In the genomic region with DNA sequence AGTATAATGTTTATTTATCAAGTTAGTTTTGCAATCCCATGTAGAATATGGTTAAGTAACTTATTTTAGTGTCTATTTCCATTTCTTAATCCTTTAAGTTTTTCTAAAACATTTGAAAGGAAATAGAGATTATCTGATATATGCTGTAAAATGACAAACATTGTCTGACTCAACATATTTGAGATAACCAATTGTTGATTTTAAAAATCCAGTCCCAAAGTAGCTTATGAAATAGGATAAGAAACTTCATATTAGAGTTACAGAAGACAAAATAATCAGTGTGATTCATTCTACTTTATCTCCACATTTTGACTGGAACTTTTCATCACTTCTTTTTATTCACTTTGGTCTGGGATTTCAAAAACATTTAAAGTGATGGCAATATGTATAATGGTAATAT, we compare ENCODE assay signal across 18 cellular contexts.
DNase-seq lines count a peak whose midpoint lies in the region; TF ChIP-seq lines count a peak whose summit lies in the region.
"Had no signal": no experiment of that assay in that cellular context is flagged by ENCODE, and none has a peak within 500 bp of the region (broad histone marks: within the 10 kb centered on the region; RNA-seq: fewer than 3 reads in every experiment).

No MANE protein-coding gene starts in this region.

- in situ Hi-C loops in brain microvascular endothelial cell (cut with HindIII; ENCODE audit: low pct_ligation_motif_present, low sequenced_read_pairs), result no loop called here
- in situ Hi-C loops in GM13977 (cut with MboI; ENCODE audit: low pct_unique_long_range_greater_than_20kb, low sequenced_read_pairs, unreplicated experiment), result no loop called here

- CTCF ChIA-PET in HEK293 (lab: Yijun Ruan, JAX), result no interaction called here

- no peak for DNase-seq in brain microvascular endothelial cell
- DNase-seq in hepatic stellate cell (ENCODE audit: low spot score), result peak; percentile 21
- peak; percentile 9 for DNase-seq in stromal cell of bone marrow (ENCODE audit: low read depth)
- no peak for DNase-seq in amygdala (lab: John Stamatoyannopoulos, UW)
- no peak for DNase-seq in stimulated activated naive CD4-positive, alpha-beta T cell treated with Interleukin-2 at 50 U/mL for 16 hours (lab: John Stamatoyannopoulos, UW)
- DNase-seq in GM13977 (ENCODE audit: low spot score), result no peak
- DNase-seq: COR-L47; HCEC 1CT; KBM-7; NCI-H1048; NCI-H146; NCI-H2081 treated with DMSO at 0.1 percent for 48 hours; NCI-H2227 treated with DMSO at 0.1 percent for 48 hours; NCI-H526 treated with DMSO at 0.1 percent for 48 hours; NK-92 treated with Interleukin-12 subunit alpha and Interleukin-12 subunit beta, amount 100 ng/mL, for 24 hours; OCI-M1 had no signal

- H3K27me3 ChIP-seq in brain microvascular endothelial cell (replicated peaks), result no peaks in the 10 kb centered on the region
- H3K27me3 ChIP-seq: SJSA1 had no signal

- H3K27ac ChIP-seq in HEK293 (ENCODE audit: extremely low read depth, low read depth, low read length) (no peak overlapping the region), brain microvascular endothelial cell (peak overlapping the region; percentile 71)
- H3K27ac ChIP-seq: SJSA1 had no signal

- no peaks in the 10 kb centered on the region for H3K9me3 ChIP-seq in HEK293 (ENCODE audit: control insufficient read depth, insufficient read depth, low read depth, low read length)
- H3K9me3 ChIP-seq: SJSA1 had no signal

- H3K4me1 ChIP-seq in HEK293 (ENCODE audit: control insufficient read depth, insufficient read depth, low read length), result peaks cover 5% of the 10 kb centered on the region; the same call in 1 of the 2 replicates
- H3K4me1 ChIP-seq: SJSA1 had no signal

- TF ChIP-seq CTCF in HEK293 (tag by site-specific recombination; IDR thresholded peaks at IDR 0.05) (no peak), brain microvascular endothelial cell (IDR thresholded peaks at IDR 0.05; ENCODE audit: low read depth, low read length, missing control alignments) (no peak), GM13977 (IDR thresholded peaks at IDR 0.05; ENCODE audit: extremely low read depth, insufficient read depth, missing control alignments) (no peak)

- no peaks in the 10 kb centered on the region for H3K36me3 ChIP-seq in HEK293 (ENCODE audit: control insufficient read depth in 2 of 2, insufficient read depth in 1 of 2, low read length in 2 of 2)
- no peaks in the 10 kb centered on the region for H3K36me3 ChIP-seq in brain microvascular endothelial cell (replicated peaks)
- H3K36me3 ChIP-seq: SJSA1 had no signal

- POLR2A ChIA-PET in HEK293 (lab: Yijun Ruan, JAX), result no interaction called here

- H3K4me3 ChIP-seq in HEK293 (ENCODE audit: low read depth, low read length) (no peak overlapping the region), brain microvascular endothelial cell (ENCODE audit: low read depth, low read length) (no peak overlapping the region)
- H3K4me3 ChIP-seq: SJSA1 had no signal

TF ChIP-seq in HEK293, 187 proteins besides CTCF, POLR2A, EP300 and RAD21:
- TF ChIP-seq, protein P1, sequence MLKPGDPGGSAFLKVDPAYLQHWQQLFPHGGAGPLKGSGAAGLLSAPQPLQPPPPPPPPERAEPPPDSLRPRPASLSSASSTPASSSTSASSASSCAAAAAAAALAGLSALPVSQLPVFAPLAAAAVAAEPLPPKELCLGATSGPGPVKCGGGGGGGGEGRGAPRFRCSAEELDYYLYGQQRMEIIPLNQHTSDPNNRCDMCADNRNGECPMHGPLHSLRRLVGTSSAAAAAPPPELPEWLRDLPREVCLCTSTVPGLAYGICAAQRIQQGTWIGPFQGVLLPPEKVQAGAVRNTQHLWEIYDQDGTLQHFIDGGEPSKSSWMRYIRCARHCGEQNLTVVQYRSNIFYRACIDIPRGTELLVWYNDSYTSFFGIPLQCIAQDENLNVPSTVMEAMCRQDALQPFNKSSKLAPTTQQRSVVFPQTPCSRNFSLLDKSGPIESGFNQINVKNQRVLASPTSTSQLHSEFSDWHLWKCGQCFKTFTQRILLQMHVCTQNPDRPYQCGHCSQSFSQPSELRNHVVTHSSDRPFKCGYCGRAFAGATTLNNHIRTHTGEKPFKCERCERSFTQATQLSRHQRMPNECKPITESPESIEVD (tag by site-specific recombination; IDR thresholded peaks at IDR 0.05), result 0 out of 2 replicates have a peak, but pooled peaks have one; percentile 16
- TF ChIP-seq ZNF19 (tag by site-specific recombination; IDR thresholded peaks at IDR 0.05; ENCODE audit: low read depth), result no peak

Comparison
In these comparisons a context has a peak if more than half of its experiments do, and no peak if none do; other contexts are left out.
1. DNase-seq: peak in hepatic stellate cell (single experiment) and stromal cell of bone marrow (single experiment); none in brain microvascular endothelial cell (single experiment), amygdala (0 of 56), stimulated activated naive CD4-positive, alpha-beta T cell treated with Interleukin-2 at 50 U/mL for 16 hours (single experiment) and GM13977 (single experiment).